1 cellular context compared by ENCODE assay signal in the genomic region with DNA sequence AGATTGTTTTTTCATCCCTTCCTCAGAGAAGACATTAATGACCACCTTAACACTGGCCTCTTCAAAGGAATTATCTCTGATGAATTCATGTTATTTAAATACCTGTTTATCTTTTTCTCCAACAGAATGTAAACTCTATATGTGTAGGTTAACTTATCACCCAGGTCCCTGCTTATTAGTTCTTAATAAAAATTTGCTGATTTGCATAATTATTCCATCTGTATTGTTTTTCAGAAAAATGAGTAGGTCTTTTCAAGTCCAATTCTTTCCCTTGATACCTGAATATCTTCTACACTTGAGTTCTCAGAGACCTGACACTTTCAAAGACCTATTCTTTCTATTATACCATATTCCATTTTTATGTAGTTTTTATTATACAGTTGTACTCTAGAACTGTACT.
TF ChIP-seq lines count a peak whose summit lies in the region.

No MANE protein-coding gene starts in this region.

TF ChIP-seq in K562, 482 proteins besides CTCF, POLR2A, EP300 and RAD21 (continued from another document):
- TF ChIP-seq, protein P1, sequence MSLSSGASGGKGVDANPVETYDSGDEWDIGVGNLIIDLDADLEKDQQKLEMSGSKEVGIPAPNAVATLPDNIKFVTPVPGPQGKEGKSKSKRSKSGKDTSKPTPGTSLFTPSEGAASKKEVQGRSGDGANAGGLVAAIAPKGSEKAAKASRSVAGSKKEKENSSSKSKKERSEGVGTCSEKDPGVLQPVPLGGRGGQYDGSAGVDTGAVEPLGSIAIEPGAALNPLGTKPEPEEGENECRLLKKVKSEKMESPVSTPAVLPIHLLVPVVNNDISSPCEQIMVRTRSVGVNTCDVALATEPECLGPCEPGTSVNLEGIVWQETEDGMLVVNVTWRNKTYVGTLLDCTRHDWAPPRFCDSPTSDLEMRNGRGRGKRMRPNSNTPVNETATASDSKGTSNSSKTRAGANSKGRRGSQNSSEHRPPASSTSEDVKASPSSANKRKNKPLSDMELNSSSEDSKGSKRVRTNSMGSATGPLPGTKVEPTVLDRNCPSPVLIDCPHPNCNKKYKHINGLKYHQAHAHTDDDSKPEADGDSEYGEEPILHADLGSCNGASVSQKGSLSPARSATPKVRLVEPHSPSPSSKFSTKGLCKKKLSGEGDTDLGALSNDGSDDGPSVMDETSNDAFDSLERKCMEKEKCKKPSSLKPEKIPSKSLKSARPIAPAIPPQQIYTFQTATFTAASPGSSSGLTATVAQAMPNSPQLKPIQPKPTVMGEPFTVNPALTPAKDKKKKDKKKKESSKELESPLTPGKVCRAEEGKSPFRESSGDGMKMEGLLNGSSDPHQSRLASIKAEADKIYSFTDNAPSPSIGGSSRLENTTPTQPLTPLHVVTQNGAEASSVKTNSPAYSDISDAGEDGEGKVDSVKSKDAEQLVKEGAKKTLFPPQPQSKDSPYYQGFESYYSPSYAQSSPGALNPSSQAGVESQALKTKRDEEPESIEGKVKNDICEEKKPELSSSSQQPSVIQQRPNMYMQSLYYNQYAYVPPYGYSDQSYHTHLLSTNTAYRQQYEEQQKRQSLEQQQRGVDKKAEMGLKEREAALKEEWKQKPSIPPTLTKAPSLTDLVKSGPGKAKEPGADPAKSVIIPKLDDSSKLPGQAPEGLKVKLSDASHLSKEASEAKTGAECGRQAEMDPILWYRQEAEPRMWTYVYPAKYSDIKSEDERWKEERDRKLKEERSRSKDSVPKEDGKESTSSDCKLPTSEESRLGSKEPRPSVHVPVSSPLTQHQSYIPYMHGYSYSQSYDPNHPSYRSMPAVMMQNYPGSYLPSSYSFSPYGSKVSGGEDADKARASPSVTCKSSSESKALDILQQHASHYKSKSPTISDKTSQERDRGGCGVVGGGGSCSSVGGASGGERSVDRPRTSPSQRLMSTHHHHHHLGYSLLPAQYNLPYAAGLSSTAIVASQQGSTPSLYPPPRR (CRISPR knock-in tag; IDR thresholded peaks at IDR 0.05; ENCODE audit: borderline replicate concordance), result no peak
- TF ChIP-seq MAFG (tag; conservative IDR thresholded peaks at IDR 0.05) (peak; percentile 37; the same call in 1 of the 2 replicates), MAFF (IDR thresholded peaks at IDR 0.05; ENCODE audit: low read length) (peak; percentile 21; the same call in 1 of the 2 replicates), TOE1 (IDR thresholded peaks at IDR 0.05; ENCODE audit: borderline replicate concordance) (no peak), TOE1 (CRISPR knock-in tag; IDR thresholded peaks at IDR 0.05; ENCODE audit: borderline replicate concordance, low read depth) (no peak)
